8 cellular contexts compared by ENCODE assay signal in the genomic region with DNA sequence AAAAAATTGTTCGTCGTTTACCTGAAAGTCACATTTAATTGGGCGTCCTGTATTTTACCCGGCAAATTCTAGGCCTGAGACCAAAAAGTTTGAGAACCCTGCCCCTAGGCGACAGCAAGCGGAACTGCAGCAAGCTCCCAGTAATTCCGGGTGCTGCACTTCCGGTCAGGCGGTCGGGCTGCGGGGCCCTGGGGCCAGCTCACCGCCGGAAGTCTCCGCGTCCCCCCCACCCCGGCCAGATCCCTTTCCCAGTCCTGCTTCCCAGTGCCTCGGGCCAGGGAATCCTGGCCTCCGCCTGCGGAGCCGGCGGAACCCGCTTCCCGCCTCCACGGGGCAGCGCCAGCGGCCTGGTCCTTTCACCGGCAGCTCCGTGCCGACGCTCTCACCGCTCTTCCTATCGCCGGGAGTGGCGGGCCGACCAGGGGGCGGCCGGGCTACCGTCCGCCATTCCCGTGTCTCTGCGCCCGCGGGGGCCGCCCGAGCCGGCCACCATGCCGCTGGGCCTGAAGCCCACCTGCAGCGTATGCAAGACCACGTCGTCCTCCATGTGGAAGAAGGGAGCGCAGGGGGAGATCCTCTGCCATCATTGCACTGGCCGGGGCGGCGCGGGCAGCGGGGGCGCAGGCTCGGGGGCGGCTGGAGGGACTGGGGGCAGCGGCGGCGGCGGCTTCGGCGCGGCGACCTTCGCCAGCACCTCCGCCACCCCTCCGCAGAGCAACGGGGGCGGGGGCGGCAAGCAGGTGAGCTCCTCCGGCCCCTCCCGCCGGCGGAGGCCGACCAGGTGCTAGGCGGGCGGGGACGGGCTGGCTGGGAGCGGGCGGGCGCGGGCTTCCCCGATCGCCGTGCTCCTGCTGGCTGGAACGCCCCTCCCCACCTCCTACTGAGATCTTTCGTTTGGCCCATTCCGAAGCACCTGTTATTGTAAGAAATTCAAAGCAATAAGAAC. TPM values are rescaled to one million over a fixed set of nuclear protein-coding genes. Genes with fewer than 3 reads are reported as not detected.
DNase-seq lines count a peak whose midpoint lies in the region; ATAC-seq and TF ChIP-seq lines count a peak whose summit lies in the region.

Gene GATAD1, plus strand, starts transcription at position 244 of the 946 bp plus-strand sequence. Its CDS starts 248 bp downstream, at position 492.

- peak within 1 kb of the TSS; percentile 56; the same call in 1 of the 2 replicates for H3K23ac ChIP-seq in IMR-90 (ENCODE audit: low read depth, low read length)

- H3K9me3 ChIP-seq in IMR-90 (ENCODE audit: control insufficient read depth, insufficient read depth, low read length) (no peaks in the 10 kb centered on the region), mucosa of descending colon (no peaks in the 10 kb centered on the region)

- dilution Hi-C loops in IMR-90 (cut with HindIII; ENCODE audit: low sequenced_read_pairs, unreplicated experiment) = no loop called here

- H3K9me1 ChIP-seq in IMR-90 (ENCODE audit: insufficient read depth, low read length) = no peaks in the 10 kb centered on the region

- TF ChIP-seq RAD21 in IMR-90 (IDR thresholded peaks at IDR 0.05; ENCODE audit: low read length) = peak; percentile 93

- H4K5ac ChIP-seq in IMR-90 (ENCODE audit: low read depth, low read length) = peak within 1 kb of the TSS; percentile 85

- peak within 1 kb of the TSS; percentile 97 for H2AFZ ChIP-seq in IMR-90 (replicated peaks; ENCODE audit: low read length, poor library complexity)

- peak within 1 kb of the TSS; percentile 91 for H2AK9ac ChIP-seq in IMR-90 (replicated peaks; ENCODE audit: low read depth, low read length, poor library complexity)

- peak within 1 kb of the TSS; percentile 91 for H3K9ac ChIP-seq in IMR-90 (ENCODE audit: low read depth, low read length)

- H2BK120ac ChIP-seq in IMR-90 (ENCODE audit: low read depth, low read length) = no peak within 1 kb of the TSS

- BruUV-seq in IMR-90 (replicated peaks; lab: Mats Ljungman, UMichigan) = TSS peak; percentile 62

- H3K4me2 ChIP-seq in IMR-90 (ENCODE audit: low read depth, low read length) = peak within 1 kb of the TSS; percentile 86

- CTCF ChIA-PET in IMR-90 (lab: Yijun Ruan, JAX) = interaction anchor here (0.7 to 2.4 kb wide), 11 partner anchors 10 to 1358 kb away, joined by 3 to 19 read pairs (median 4); partner anchors contain the start of gene MTERF1

- H2BK15ac ChIP-seq in IMR-90 (ENCODE audit: low read depth, low read length) = no peak within 1 kb of the TSS

- H2AK5ac ChIP-seq in IMR-90 (ENCODE audit: low read depth, low read length) = no peak within 1 kb of the TSS

- H3K4me3 ChIP-seq in IMR-90 (ENCODE audit: insufficient read depth, low read depth, low read length) = peak within 1 kb of the TSS; percentile 94
- H3K4me3 ChIP-seq in epithelial cell of esophagus (ENCODE audit: low read length) = peak within 1 kb of the TSS; percentile 72
- peak within 1 kb of the TSS; percentile 78 for H3K4me3 ChIP-seq in mucosa of descending colon

- H3K4ac ChIP-seq in IMR-90 (ENCODE audit: low read depth, low read length) = peak within 1 kb of the TSS; percentile 82

- 0 out of 2 replicates have a peak, but pooled peaks cover 2% of the 10 kb centered on the region for H3K4me1 ChIP-seq in IMR-90 (ENCODE audit: control insufficient read depth, insufficient read depth, low read length)
- peaks cover 8% of the 10 kb centered on the region for H3K4me1 ChIP-seq in mucosa of descending colon (ENCODE audit: low read depth)

- peaks cover 19 to 34% of the 10 kb centered on the region in 2 experiments; a peak in 3 of 4 replicates for H3K79me1 ChIP-seq in IMR-90 (ENCODE audit: low read depth in 1 of 2, low read length in 2 of 2)

- 0% methylated on average over 35 of the region's 91 CpGs; no CpG with 5 or more reads in 1 of the 2 experiments for WGBS in IMR-90 (ENCODE audit: extremely low coverage in 2 of 2, insufficient read length in 1 of 2), 2 experiments

- H3K27ac ChIP-seq in IMR-90 (ENCODE audit: insufficient read depth, low read length) = peak within 1 kb of the TSS; percentile 89

- H4K8ac ChIP-seq in IMR-90 (ENCODE audit: low read depth in 2 of 2, low read length in 2 of 2) = peak within 1 kb of the TSS; percentile 41 to 68; a peak in 3 of 4 replicates

- H3K18ac ChIP-seq in IMR-90 (ENCODE audit: low read depth, low read length) = peak within 1 kb of the TSS; percentile 71; the same call in 1 of the 2 replicates

- H3K27me3 ChIP-seq in IMR-90 (ENCODE audit: control insufficient read depth, insufficient read depth, low read length) = no peaks in the 10 kb centered on the region; the same call in 1 of the 2 replicates

- H2BK20ac ChIP-seq in IMR-90 (ENCODE audit: low read depth, low read length) = no peak within 1 kb of the TSS

- POLR2A ChIA-PET in IMR-90 (lab: Charles Lee; ENCODE audit: unreplicated experiment) = interaction anchor here (0.8 kb wide), 1 partner anchor 1065 kb away, joined by 3 read pairs; no protein-coding TSS in a partner anchor

- H4K20me1 ChIP-seq in IMR-90 (ENCODE audit: insufficient read depth, low read length) = no peaks in the 10 kb centered on the region

- peak; percentile 98 for DNase-seq in DMS53 (lab: John Stamatoyannopoulos, UW)
- peak; percentile 91 for DNase-seq in IMR-90
- DNase-seq in OCI-M2 (lab: John Stamatoyannopoulos, UW; ENCODE audit: unreplicated experiment) = peak; percentile 50
- peak; percentile 75 for DNase-seq in activated T-cell treated with anti-CD3 and anti-CD28 coated beads for 4 hours
- peak; percentile 92 for DNase-seq in epithelial cell of esophagus (ENCODE audit: low read depth)
- peak; percentile 92 to 94 (median 93) for DNase-seq in mucosa of descending colon
- DNase-seq in stimulated activated CD8-positive, alpha-beta memory T cell treated with anti-CD3 and anti-CD28 coated beads, Interleukin-4, amount 100 ng/mL, for 24 hours (ENCODE audit: low read depth) = peak; percentile 67

- H4K91ac ChIP-seq in IMR-90 (ENCODE audit: insufficient read depth, low read depth, low read length) = peak within 1 kb of the TSS; percentile 66

- peak within 1 kb of the TSS; percentile 89 for H2BK5ac ChIP-seq in IMR-90 (ENCODE audit: low read depth, low read length, poor library complexity, severe bottlenecking)

- peak within 1 kb of the TSS; percentile 65 for H3K56ac ChIP-seq in IMR-90 (ENCODE audit: extremely low read depth, insufficient read depth, low read length)

- TF ChIP-seq CTCF in IMR-90 (conservative IDR thresholded peaks at IDR 0.05; ENCODE audit: low read depth, low read length) (peak; percentile 97), epithelial cell of esophagus (IDR thresholded peaks at IDR 0.05; ENCODE audit: insufficient read depth, low read depth, low read length, missing control alignments) (peak; percentile 87), mucosa of descending colon (IDR thresholded peaks at IDR 0.05) (peak; percentile 89)

- peak; percentile 81 for TF ChIP-seq POLR2A in IMR-90 (IDR thresholded peaks at IDR 0.05; ENCODE audit: low read depth, low read length)

- intact Hi-C loops in IMR-90 (cut with micrococcal nuclease) = loop anchor here (1.0 to 5.0 kb wide), 10 partner anchors 23 to 1360 kb away; partner anchors contain the start of genes AKAP9, FZD1, LRRD1 and MTERF1
- intact Hi-C loops in mucosa of descending colon (cut with DNase I, micrococcal nuclease) = no loop called here

- H3K14ac ChIP-seq in IMR-90 (replicated peaks; ENCODE audit: low read depth, low read length) = peak within 1 kb of the TSS; percentile 89

- in situ Hi-C loops in IMR-90 (cut with MboI; ENCODE audit: low sequenced_read_pairs) = no loop called here

- H3K36me3 ChIP-seq in IMR-90 (ENCODE audit: control insufficient read depth, insufficient read depth, low read length) = peaks cover 10% of the 10 kb centered on the region
- H3K36me3 ChIP-seq in mucosa of descending colon (ENCODE audit: low read depth) = no peaks in the 10 kb centered on the region

- ATAC-seq in GM21528 (IDR thresholded peaks at IDR 0.05; ENCODE audit: low FRiP score, unreplicated experiment) = peak; percentile 85
- ATAC-seq in IMR-90 (ENCODE audit: low read depth) = peak; percentile 97
- peak; percentile 97 for ATAC-seq in mucosa of descending colon

TF ChIP-seq in IMR-90, 13 proteins besides CTCF, POLR2A, EP300 and RAD21:
- no peak; the same call in 1 of the 2 replicates for TF ChIP-seq MXI1 (IDR thresholded peaks at IDR 0.05; ENCODE audit: borderline replicate concordance, low read depth, low read length)
- TF ChIP-seq ELK1 (IDR thresholded peaks at IDR 0.05; ENCODE audit: borderline replicate concordance, low read depth, low read length) = 0 out of 2 replicates have a peak, but pooled peaks have one; percentile 75
- TF ChIP-seq, protein P1, sequence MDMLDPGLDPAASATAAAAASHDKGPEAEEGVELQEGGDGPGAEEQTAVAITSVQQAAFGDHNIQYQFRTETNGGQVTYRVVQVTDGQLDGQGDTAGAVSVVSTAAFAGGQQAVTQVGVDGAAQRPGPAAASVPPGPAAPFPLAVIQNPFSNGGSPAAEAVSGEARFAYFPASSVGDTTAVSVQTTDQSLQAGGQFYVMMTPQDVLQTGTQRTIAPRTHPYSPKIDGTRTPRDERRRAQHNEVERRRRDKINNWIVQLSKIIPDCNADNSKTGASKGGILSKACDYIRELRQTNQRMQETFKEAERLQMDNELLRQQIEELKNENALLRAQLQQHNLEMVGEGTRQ (IDR thresholded peaks at IDR 0.05; ENCODE audit: low read depth, low read length) = peak; percentile 81
- peak; percentile 79; the same call in 1 of the 2 replicates for TF ChIP-seq MAZ (IDR thresholded peaks at IDR 0.05; ENCODE audit: borderline replicate concordance, low read depth, low read length)
- TF ChIP-seq SMC3 (IDR thresholded peaks at IDR 0.05; ENCODE audit: low read depth, low read length) = peak; percentile 77
- TF ChIP-seq FOS (IDR thresholded peaks at IDR 0.05; ENCODE audit: low read depth, low read length) = no peak

RNA-seq across cellular contexts. Expression of gene GATAD1, which starts in this region (rescaled TPM):
- total RNA-seq in IMR-90 (2012; rRNA removed) (9.3 and 10.3 TPM in 2 replicates), mucosa of descending colon (10 to 100 TPM; 30.1 to 40.5 (median 37.9) TPM)
- 12.2 and 15.2 TPM in 2 replicates for polyA plus RNA-seq in IMR-90 (2012; rRNA removed)
- 3.8 and 5.8 TPM in 2 replicates for polyA plus RNA-seq in IMR-90 (2012; cell fraction: cytosol; rRNA removed)
- 9.4 and 43.7 TPM in 2 replicates for polyA plus RNA-seq in IMR-90 (2012; cell fraction: nucleus; rRNA removed; ENCODE audit: low replicate concordance)

Comparison
In these comparisons a context has a peak if more than half of its experiments do, and no peak if none do; other contexts are left out.
1. Peak in every context shown above with its lines: DNase-seq, ATAC-seq, H3K4me3 ChIP-seq and H3K27ac ChIP-seq.